In genomic region chr4:19678763-19679162, GRCh38 we compare ENCODE assay signal across 29 cellular contexts.
DNase-seq lines count a peak whose midpoint lies in the region; ATAC-seq, FAIRE-seq and TF ChIP-seq lines count a peak whose summit lies in the region.
"Had no signal": no experiment of that assay in that cellular context is flagged by ENCODE, and none has a peak within 500 bp of the region (broad histone marks: within the 10 kb centered on the region; RNA-seq: fewer than 3 reads in every experiment).

No MANE protein-coding gene starts in this region.

- peak overlapping the region in 10 of 11 experiments; percentile 4 to 70 (median 57); a peak in 18 of 22 replicates for H3K4me2 ChIP-seq in BLaER1 treated with 17β-estradiol and CSF1 and Interleukin-3, amounts not matched to agents 10 nM and 100 nM
- H3K4me2 ChIP-seq in astrocyte (ENCODE audit: low read length) (peak overlapping the region; percentile 26), neuronal stem cell (ENCODE audit: insufficient read depth, low read length, poor library complexity, severe bottlenecking) (no peak overlapping the region)

- H3K79me2 ChIP-seq in astrocyte (ENCODE audit: insufficient read depth, low read length), result no peaks in the 10 kb centered on the region

- no CpG with 5 or more reads among the region's 5 CpGs for WGBS in neuronal stem cell (ENCODE audit: extremely low coverage in 2 of 2, insufficient read length in 2 of 2, insufficient replicate concordance in 1 of 2), 2 donors

- no peak overlapping the region for H2BK15ac ChIP-seq in neuronal stem cell (ENCODE audit: low read length)

- H3K4me3 Mint-ChIP-seq in astrocyte (ENCODE audit: unreplicated experiment), result no peak overlapping the region
- no peak overlapping the region for H3K4me3 Mint-ChIP-seq in CD14-positive monocyte
- H3K4me3 Mint-ChIP-seq: activated CD4-positive, alpha-beta T cell treated with anti-CD3 and anti-CD28 coated beads, Interleukin-2, amount 10 ng/mL, durations not matched to agents 24 days and 14 days; activated naive CD4-positive, alpha-beta T cell treated with anti-CD3 and anti-CD28 coated beads for 36 hours; activated T-cell treated with anti-CD3 and anti-CD28 coated beads, Interleukin-2, amount 50 U/mL, for 4 hours; natural killer cell; stimulated activated naive CD8-positive, alpha-beta T cell treated with anti-CD3 and anti-CD28 coated beads, Interleukin-15, Interleukin-2, amounts not matched to agents 100 ng/mL and 50 ng/mL, for 24 hours had no signal

- no peak overlapping the region for H2BK5ac ChIP-seq in neuronal stem cell (ENCODE audit: low read length)

- no peak overlapping the region for H3K14ac ChIP-seq in neuronal stem cell (ENCODE audit: low read length)

- H4K8ac ChIP-seq in neuronal stem cell (ENCODE audit: low read depth, low read length), result no peak overlapping the region

- H3K27ac Mint-ChIP-seq in astrocyte (ENCODE audit: unreplicated experiment), result no peak overlapping the region
- H3K27ac Mint-ChIP-seq in CD14-positive monocyte, result no peak overlapping the region
- H3K27ac Mint-ChIP-seq: activated CD4-positive, alpha-beta T cell treated with anti-CD3 and anti-CD28 coated beads, Interleukin-2, amount 10 ng/mL, durations not matched to agents 24 days and 14 days; activated naive CD4-positive, alpha-beta T cell treated with anti-CD3 and anti-CD28 coated beads for 36 hours; natural killer cell; stimulated activated naive CD8-positive, alpha-beta T cell treated with anti-CD3 and anti-CD28 coated beads, Interleukin-15, Interleukin-2, amounts not matched to agents 100 ng/mL and 50 ng/mL, for 24 hours had no signal

- DNase-seq in MV-4-11 (lab: John Stamatoyannopoulos, UW) (peak; percentile 18), astrocyte (ENCODE audit: low read depth) (peak; percentile 96), fibroblast of villous mesenchyme (ENCODE audit: low read depth) (peak; percentile 45), CD14-positive monocyte (ENCODE audit: low spot score) (no peak), GM12891 (ENCODE audit: insufficient read length, low spot score) (no peak), neuronal stem cell (ENCODE audit: low spot score) (no peak)
- DNase-seq: activated CD4-positive, alpha-beta T cell treated with anti-CD3 and anti-CD28 coated beads, Interleukin-2, amount 10 ng/mL, durations not matched to agents 24 days and 14 days; activated naive CD4-positive, alpha-beta T cell treated with anti-CD3 and anti-CD28 coated beads for 36 hours; activated T-cell treated with anti-CD3 and anti-CD28 coated beads, Interleukin-2, amount 50 U/mL, for 4 hours; anterior cingulate cortex; cerebellar nuclear complex; hypothalamus; KBM-7; left ventricle myocardium superior; MM.1S; natural killer cell; NCI-H146; NCI-H2171; NCI-H524; pancreas; RPMI8226; stimulated activated CD4-positive, alpha-beta T cell treated with anti-CD3 and anti-CD28 coated beads, Interleukin-4, amount 100 ng/mL, for 1 hour; T-helper 2 cell; WERI-Rb-1 had no signal

- H3K9me3 ChIP-seq in BLaER1 treated with 17β-estradiol and CSF1 and Interleukin-3, amounts not matched to agents 10 nM and 100 nM (replicated peaks in 1 of 11), result no peaks in the 10 kb centered on the region
- H3K9me3 ChIP-seq in astrocyte (ENCODE audit: insufficient read depth, low read depth, low read length), result no peaks in the 10 kb centered on the region
- H3K9me3 ChIP-seq in neuronal stem cell (replicated peaks in 1 of 2; ENCODE audit: control insufficient read depth in 2 of 2, insufficient read depth in 1 of 2, low read depth in 1 of 2, low read length in 2 of 2), result no peaks in the 10 kb centered on the region
- H3K9me3 ChIP-seq: pancreas had no signal

- H2AFZ ChIP-seq in astrocyte (ENCODE audit: low read depth, low read length) (no peak overlapping the region), neuronal stem cell (ENCODE audit: low read length) (no peak overlapping the region)

- H3K4me1 Mint-ChIP-seq in astrocyte (ENCODE audit: low read depth, unreplicated experiment) (peaks cover 8% of the 10 kb centered on the region), CD14-positive monocyte (no peaks in the 10 kb centered on the region)
- H3K4me1 Mint-ChIP-seq: activated CD4-positive, alpha-beta T cell treated with anti-CD3 and anti-CD28 coated beads, Interleukin-2, amount 10 ng/mL, durations not matched to agents 24 days and 14 days; natural killer cell had no signal

- no peak overlapping the region for H3K23ac ChIP-seq in neuronal stem cell (ENCODE audit: low read depth, low read length, poor library complexity)

- H3K9me3 Mint-ChIP-seq in astrocyte (ENCODE audit: unreplicated experiment), result peaks cover 2% of the 10 kb centered on the region
- H3K9me3 Mint-ChIP-seq in CD14-positive monocyte, result peaks cover 0 to 4% (median 1%) of the 10 kb centered on the region in 7 donors

- H3K36me3 Mint-ChIP-seq in astrocyte (ENCODE audit: low read depth, unreplicated experiment) (no peaks in the 10 kb centered on the region), CD14-positive monocyte (no peaks in the 10 kb centered on the region)
- H3K36me3 Mint-ChIP-seq: natural killer cell had no signal

- no peak overlapping the region for H3K4ac ChIP-seq in neuronal stem cell (ENCODE audit: low read length)

- H3K36me3 ChIP-seq in BLaER1 treated with 17β-estradiol and CSF1 and Interleukin-3, amounts not matched to agents 10 nM and 100 nM, result no peaks in the 10 kb centered on the region
- no peaks in the 10 kb centered on the region for H3K36me3 ChIP-seq in astrocyte (ENCODE audit: insufficient read depth, low read length)
- H3K36me3 ChIP-seq in neuronal stem cell (replicated peaks in 1 of 2; ENCODE audit: control insufficient read depth in 2 of 2, insufficient read depth in 2 of 2, low read length in 2 of 2), result no peaks in the 10 kb centered on the region
- H3K36me3 ChIP-seq: pancreas, WERI-Rb-1 had no signal

- H2BK120ac ChIP-seq in neuronal stem cell (ENCODE audit: low read depth, low read length), result no peak overlapping the region

- H3K27me3 ChIP-seq in BLaER1 treated with 17β-estradiol and CSF1 and Interleukin-3, amounts not matched to agents 10 nM and 100 nM, result no peaks in the 10 kb centered on the region
- H3K27me3 ChIP-seq in astrocyte (ENCODE audit: insufficient read depth, low read length) (no peaks in the 10 kb centered on the region), neuronal stem cell (ENCODE audit: control insufficient read depth in 3 of 3, insufficient read depth in 3 of 3, low read depth in 1 of 3, low read length in 3 of 3) (no peaks in the 10 kb centered on the region)
- H3K27me3 ChIP-seq: pancreas had no signal

- TF ChIP-seq CTCF in astrocyte (IDR thresholded peaks at IDR 0.05; ENCODE audit: insufficient read depth, low read depth, low read length) (no peak), fibroblast of villous mesenchyme (IDR thresholded peaks at IDR 0.05; ENCODE audit: insufficient read depth, low read depth, low read length) (no peak), CD14-positive monocyte (IDR thresholded peaks at IDR 0.05) (no peak)

- no peak for ATAC-seq in GM21515 (IDR thresholded peaks at IDR 0.05; ENCODE audit: unreplicated experiment)
- ATAC-seq: activated T-cell treated with anti-CD3 and anti-CD28 coated beads, Interleukin-2, amount 50 U/mL, for 4 hours; left ventricle myocardium superior; natural killer cell; pancreas had no signal

- H3K27me3 Mint-ChIP-seq in astrocyte (ENCODE audit: low read depth, unreplicated experiment) (no peaks in the 10 kb centered on the region), CD14-positive monocyte (ENCODE audit: low read depth in 3 of 3) (no peaks in the 10 kb centered on the region)
- H3K27me3 Mint-ChIP-seq: activated CD4-positive, alpha-beta T cell treated with anti-CD3 and anti-CD28 coated beads, Interleukin-2, amount 10 ng/mL, durations not matched to agents 24 days and 14 days; stimulated activated naive CD8-positive, alpha-beta T cell treated with anti-CD3 and anti-CD28 coated beads, Interleukin-15, Interleukin-2, amounts not matched to agents 100 ng/mL and 50 ng/mL, for 24 hours had no signal

- peaks cover 14 to 30% (median 27%) of the 10 kb centered on the region in 10 experiments for H3K4me1 ChIP-seq in BLaER1 treated with 17β-estradiol and CSF1 and Interleukin-3, amounts not matched to agents 10 nM and 100 nM
- H3K4me1 ChIP-seq in astrocyte (ENCODE audit: insufficient read depth, low read length), result no peaks in the 10 kb centered on the region
- no peaks in the 10 kb centered on the region for H3K4me1 ChIP-seq in neuronal stem cell (ENCODE audit: control insufficient read depth in 2 of 2, insufficient read depth in 1 of 2, low read depth in 1 of 2, low read length in 2 of 2)
- H3K4me1 ChIP-seq: pancreas had no signal

- H3K9ac ChIP-seq in BLaER1 treated with 17β-estradiol and CSF1 and Interleukin-3, amounts not matched to agents 10 nM and 100 nM, result no peak overlapping the region
- no peak overlapping the region for H3K9ac ChIP-seq in astrocyte (ENCODE audit: low read length)
- no peak overlapping the region for H3K9ac ChIP-seq in neuronal stem cell (ENCODE audit: low read depth, low read length, poor library complexity)

- intact Hi-C loops in CD14-positive monocyte (cut with micrococcal nuclease), result no loop called here

- H4K91ac ChIP-seq in neuronal stem cell (ENCODE audit: low read depth, low read length, poor library complexity), result no peak overlapping the region

- peaks cover 1% of the 10 kb centered on the region for H3K79me1 ChIP-seq in neuronal stem cell (ENCODE audit: low read depth, low read length)

- H2BK12ac ChIP-seq in neuronal stem cell (ENCODE audit: low read length), result no peak overlapping the region

- H4K20me1 ChIP-seq in BLaER1 treated with 17β-estradiol and CSF1 and Interleukin-3, amounts not matched to agents 10 nM and 100 nM, result no peaks in the 10 kb centered on the region
- H4K20me1 ChIP-seq in astrocyte (ENCODE audit: insufficient read depth, low read length), result no peaks in the 10 kb centered on the region

- TF ChIP-seq POLR2A in GM12891 (IDR thresholded peaks at IDR 0.05; ENCODE audit: low read depth, low read length), result no peak

- H3K18ac ChIP-seq in neuronal stem cell (ENCODE audit: low read length), result no peak overlapping the region

- H3K4me3 ChIP-seq in BLaER1 treated with 17β-estradiol and CSF1 and Interleukin-3, amounts not matched to agents 10 nM and 100 nM, result no peak overlapping the region
- H3K4me3 ChIP-seq in astrocyte (ENCODE audit: insufficient read depth, low read depth, low read length) (no peak overlapping the region), fibroblast of villous mesenchyme (ENCODE audit: low read depth, low read length) (no peak overlapping the region), neuronal stem cell (ENCODE audit: low read length in 2 of 2) (no peak overlapping the region)
- H3K4me3 ChIP-seq: pancreas had no signal

- no peak for FAIRE-seq in astrocyte (lab: Jason Lieb, UNC)
- no peak for FAIRE-seq in GM12891 (lab: Jason Lieb, UNC)
- FAIRE-seq: endothelial cell of umbilical vein, frontal cortex, pancreas had no signal

- H2AK5ac ChIP-seq in neuronal stem cell (ENCODE audit: low read depth, low read length), result no peak overlapping the region

- H3K27ac ChIP-seq in BLaER1 treated with 17β-estradiol and CSF1 and Interleukin-3, amounts not matched to agents 10 nM and 100 nM, result no peak overlapping the region
- peak overlapping the region; percentile 62 for H3K27ac ChIP-seq in astrocyte (ENCODE audit: low read depth, low read length)
- H3K27ac ChIP-seq in neuronal stem cell (replicated peaks; ENCODE audit: low read length), result no peak overlapping the region
- H3K27ac ChIP-seq: pancreas, WERI-Rb-1 had no signal

TF ChIP-seq in GM12891, 5 proteins besides CTCF, POLR2A, EP300 and RAD21 (continues in another document):
- TF ChIP-seq POU2F2 (IDR thresholded peaks at IDR 0.05; ENCODE audit: low read depth, low read length), result no peak

Comparison
In these comparisons a context has a peak if more than half of its experiments do, and no peak if none do; other contexts are left out.
1. DNase-seq: peak in MV-4-11 (single experiment), astrocyte (single experiment) and fibroblast of villous mesenchyme (single experiment); none in CD14-positive monocyte (single experiment), GM12891 (single experiment) and neuronal stem cell (single experiment).